Comparison of ENCODE assay signal across 18 cellular contexts in genomic region chr9:87614402-87614801, GRCh38.
A peak's percentile ranks its signal among the peaks of the same experiment; 100 is the strongest.
DNase-seq lines count a peak whose midpoint lies in the region; ATAC-seq and TF ChIP-seq lines count a peak whose summit lies in the region.
"Had no signal": no experiment of that assay in that cellular context is flagged by ENCODE, and none has a peak within 500 bp of the region (broad histone marks: within the 10 kb centered on the region; RNA-seq: fewer than 3 reads in every experiment).

No MANE protein-coding gene starts in this region.

- DNase-seq in CD1c-positive myeloid dendritic cell (ENCODE audit: extremely low spot score) (peak; percentile 80), NOMO-1 treated with DMSO at 0.1 percent for 48 hours (lab: John Stamatoyannopoulos, UW; ENCODE audit: unreplicated experiment) (peak; percentile 60), caudate nucleus (lab: John Stamatoyannopoulos, UW) (peak in 1 of 61 donors; percentile 25), mucosa of descending colon (no peak), retina (no peak), NCI-H526 treated with DMSO at 0.1 percent for 48 hours (lab: John Stamatoyannopoulos, UW) (no peak)
- no peak for DNase-seq in stimulated activated CD4-positive, alpha-beta T cell treated with anti-CD3 and anti-CD28 coated beads, Interleukin-4, amount 100 ng/mL, for 1 hour
- no peak for DNase-seq in activated T-helper 2 cell treated with anti-CD3 and anti-CD28 coated beads, Interferon-gamma antibody, Interleukin-2, Interleukin-4, amounts not matched to agents 10 μg/mL and 5 μg/mL and 100 μg/mL, durations not matched to agents 14 hours and 24 hours and 36 hours (ENCODE audit: low spot score)
- DNase-seq: activated gamma-delta T cell treated with Interleukin-2 at 50 U/mL for 16 hours; COR-L47; dermis blood vessel endothelial cell; erythroblast; NCI-H2171 treated with DMSO at 0.1 percent for 48 hours; NK-92 treated with Interleukin-12 subunit alpha and Interleukin-12 subunit beta, amount 100 ng/mL, for 24 hours; pancreas; SK-N-SH; stimulated activated naive CD8-positive, alpha-beta T cell treated with anti-CD3 and anti-CD28 coated beads, Interleukin-15, Interleukin-2, amounts not matched to agents 100 U/mL and 50 U/mL, for 24 hours had no signal

- no peaks in the 10 kb centered on the region for H3K36me3 ChIP-seq in mucosa of descending colon (ENCODE audit: low read depth)

- no peaks in the 10 kb centered on the region for H3K36me3 Mint-ChIP-seq in activated T-helper 2 cell treated with anti-CD3 and anti-CD28 coated beads, Interferon-gamma antibody, Interleukin-2, Interleukin-4, amounts not matched to agents 10 μg/mL and 5 μg/mL and 100 μg/mL, durations not matched to agents 14 hours and 24 hours and 36 hours (ENCODE audit: low read depth)

- H3K4me3 ChIP-seq in mucosa of descending colon, result no peak overlapping the region
- H3K4me3 ChIP-seq: pancreas had no signal

- H3K9me3 Mint-ChIP-seq in activated T-helper 2 cell treated with anti-CD3 and anti-CD28 coated beads, Interferon-gamma antibody, Interleukin-2, Interleukin-4, amounts not matched to agents 10 μg/mL and 5 μg/mL and 100 μg/mL, durations not matched to agents 14 hours and 24 hours and 36 hours, result no peaks in the 10 kb centered on the region

- no peak overlapping the region for H3K27ac Mint-ChIP-seq in activated T-helper 2 cell treated with anti-CD3 and anti-CD28 coated beads, Interferon-gamma antibody, Interleukin-2, Interleukin-4, amounts not matched to agents 10 μg/mL and 5 μg/mL and 100 μg/mL, durations not matched to agents 14 hours and 24 hours and 36 hours

- intact Hi-C loops in mucosa of descending colon (cut with DNase I, micrococcal nuclease), result loop anchor here in 1 of 2 donors (10.0 kb wide), 1 partner anchor 120 kb away; the partner anchor contains the start of gene DAPK1
- intact Hi-C loops in activated T-helper 2 cell treated with anti-CD3 and anti-CD28 coated beads, Interferon-gamma antibody, Interleukin-2, Interleukin-4, amounts not matched to agents 10 μg/mL and 5 μg/mL and 100 μg/mL, durations not matched to agents 14 hours and 24 hours and 36 hours (cut with micrococcal nuclease), result no loop called here

- H3K9me3 ChIP-seq in mucosa of descending colon, result no peaks in the 10 kb centered on the region
- H3K9me3 ChIP-seq: pancreas, SK-N-SH had no signal

- peaks cover 3% of the 10 kb centered on the region for H3K4me1 Mint-ChIP-seq in activated T-helper 2 cell treated with anti-CD3 and anti-CD28 coated beads, Interferon-gamma antibody, Interleukin-2, Interleukin-4, amounts not matched to agents 10 μg/mL and 5 μg/mL and 100 μg/mL, durations not matched to agents 14 hours and 24 hours and 36 hours (ENCODE audit: low read depth)

- H3K4me3 Mint-ChIP-seq in activated T-helper 2 cell treated with anti-CD3 and anti-CD28 coated beads, Interferon-gamma antibody, Interleukin-2, Interleukin-4, amounts not matched to agents 10 μg/mL and 5 μg/mL and 100 μg/mL, durations not matched to agents 14 hours and 24 hours and 36 hours (ENCODE audit: low read depth), result no peak overlapping the region

- TF ChIP-seq CTCF in mucosa of descending colon (IDR thresholded peaks at IDR 0.05), result no peak

- peak overlapping the region; percentile 77 for H3K27ac ChIP-seq in caudate nucleus (ENCODE audit: low read depth, low read length)

- no peaks in the 10 kb centered on the region for H3K4me1 ChIP-seq in mucosa of descending colon (ENCODE audit: low read depth)

- H3K27me3 Mint-ChIP-seq in activated T-helper 2 cell treated with anti-CD3 and anti-CD28 coated beads, Interferon-gamma antibody, Interleukin-2, Interleukin-4, amounts not matched to agents 10 μg/mL and 5 μg/mL and 100 μg/mL, durations not matched to agents 14 hours and 24 hours and 36 hours (ENCODE audit: low read depth), result no peaks in the 10 kb centered on the region

- peak; percentile 47 for ATAC-seq in mucosa of descending colon
- ATAC-seq: HCT116; stimulated activated naive CD8-positive, alpha-beta T cell treated with anti-CD3 and anti-CD28 coated beads, Interleukin-15, Interleukin-2, amounts not matched to agents 100 U/mL and 50 U/mL, for 24 hours had no signal

Comparison
In these comparisons a context has a peak if more than half of its experiments do, and no peak if none do; other contexts are left out.
1. DNase-seq: peak in CD1c-positive myeloid dendritic cell (single experiment) and NOMO-1 treated with DMSO at 0.1 percent for 48 hours (single experiment); none in mucosa of descending colon (0 of 3), retina (single experiment), NCI-H526 treated with DMSO at 0.1 percent for 48 hours (single experiment), stimulated activated CD4-positive, alpha-beta T cell treated with anti-CD3 and anti-CD28 coated beads, Interleukin-4, amount 100 ng/mL, for 1 hour (single experiment) and activated T-helper 2 cell treated with anti-CD3 and anti-CD28 coated beads, Interferon-gamma antibody, Interleukin-2, Interleukin-4, amounts not matched to agents 10 μg/mL and 5 μg/mL and 100 μg/mL, durations not matched to agents 14 hours and 24 hours and 36 hours (single experiment).